Comparison of ENCODE assay signal across 9 cellular contexts in genomic region chr3:150762662-150763121, GRCh38. TPM values are rescaled to one million over a fixed set of nuclear protein-coding genes. Genes with fewer than 3 reads are reported as not detected.
A peak's percentile ranks its signal among the peaks of the same experiment; 100 is the strongest.
DNase-seq lines count a peak whose midpoint lies in the region; ATAC-seq lines count a peak whose summit lies in the region.
"Had no signal": no experiment of that assay in that cellular context is flagged by ENCODE, and none has a peak within 500 bp of the region (broad histone marks: within the 10 kb centered on the region; RNA-seq: fewer than 3 reads in every experiment).

No MANE protein-coding gene starts in this region.

- peak; percentile 1 for ATAC-seq in HG03460 (IDR thresholded peaks at IDR 0.05; ENCODE audit: unreplicated experiment)
- no peak for ATAC-seq in naive thymus-derived CD4-positive, alpha-beta T cell

- H3K27ac Mint-ChIP-seq in activated T-cell treated with anti-CD3 and anti-CD28 coated beads, Interleukin-2, amount 50 U/mL, for 24 hours = no peak overlapping the region
- H3K27ac Mint-ChIP-seq in naive thymus-derived CD4-positive, alpha-beta T cell = peak overlapping the region in 4 of 9 donors; percentile 88 to 100 (median 92)

- no peaks in the 10 kb centered on the region for H3K9me3 ChIP-seq in naive thymus-derived CD4-positive, alpha-beta T cell (ENCODE audit: control insufficient read depth in 2 of 3, low read length in 3 of 3)

- peak overlapping the region; percentile 99 for H3K27ac ChIP-seq in caudate nucleus (ENCODE audit: low read depth, low read length)
- peak overlapping the region; percentile 99 for H3K27ac ChIP-seq in naive thymus-derived CD4-positive, alpha-beta T cell (ENCODE audit: low read depth, low read length)

- no peaks in the 10 kb centered on the region for H3K27me3 Mint-ChIP-seq in activated T-cell treated with anti-CD3 and anti-CD28 coated beads, Interleukin-2, amount 50 U/mL, for 24 hours
- H3K27me3 Mint-ChIP-seq in naive thymus-derived CD4-positive, alpha-beta T cell = no peaks in the 10 kb centered on the region

- H3K4me1 ChIP-seq in naive thymus-derived CD4-positive, alpha-beta T cell (ENCODE audit: control insufficient read depth in 2 of 2, insufficient read depth in 2 of 2, low read length in 2 of 2) = peaks cover 22 to 25% of the 10 kb centered on the region in 2 donors

- H3K27me3 ChIP-seq in naive thymus-derived CD4-positive, alpha-beta T cell (ENCODE audit: control insufficient read depth in 2 of 2, insufficient read depth in 2 of 2, low read length in 2 of 2) = no peaks in the 10 kb centered on the region

- peaks cover 55% of the 10 kb centered on the region for H3K36me3 Mint-ChIP-seq in activated T-cell treated with anti-CD3 and anti-CD28 coated beads, Interleukin-2, amount 50 U/mL, for 24 hours (ENCODE audit: low read depth)
- peaks cover 0 to 24% (median 6%) of the 10 kb centered on the region in 5 donors for H3K36me3 Mint-ChIP-seq in naive thymus-derived CD4-positive, alpha-beta T cell

- H3K4me1 Mint-ChIP-seq in activated T-cell treated with anti-CD3 and anti-CD28 coated beads, Interleukin-2, amount 50 U/mL, for 24 hours (ENCODE audit: low read depth) = peaks cover 62% of the 10 kb centered on the region
- peaks cover 28 to 65% (median 51%) of the 10 kb centered on the region in 7 donors for H3K4me1 Mint-ChIP-seq in naive thymus-derived CD4-positive, alpha-beta T cell

- peak overlapping the region; percentile 81 for H3K4me3 ChIP-seq in naive thymus-derived CD4-positive, alpha-beta T cell (ENCODE audit: low read length)

- POLR2A ChIA-PET in naive thymus-derived CD4-positive, alpha-beta T cell (lab: Charles Lee) = interaction anchor here (0.5 to 6.5 kb wide), 18 partner anchors 10 to 1438 kb away, joined by 3 to 70 read pairs (median 6); partner anchors contain the start of genes COMMD2, EIF2A, ERICH6 and GPR171

- intact Hi-C loops in naive thymus-derived CD4-positive, alpha-beta T cell (cut with micrococcal nuclease) = loop anchor here (1.0 to 10.0 kb wide), 23 partner anchors 22 to 1768 kb away; partner anchors contain the start of genes EIF2A (in 2 of the 2), ERICH6 (in 2 of the 2), RNF13 (in 2 of the 2) and SELENOT (in 2 of the 2)

- H3K36me3 ChIP-seq in naive thymus-derived CD4-positive, alpha-beta T cell (ENCODE audit: control insufficient read depth in 2 of 3, insufficient read depth in 3 of 3, low read length in 3 of 3) = peaks cover 0 to 3% (median 0%) of the 10 kb centered on the region in 3 experiments

- no peaks in the 10 kb centered on the region for H3K9me3 Mint-ChIP-seq in activated T-cell treated with anti-CD3 and anti-CD28 coated beads, Interleukin-2, amount 50 U/mL, for 24 hours
- H3K9me3 Mint-ChIP-seq in naive thymus-derived CD4-positive, alpha-beta T cell = peaks cover 0 to 1% (median 0%) of the 10 kb centered on the region in 11 donors

- no peak for DNase-seq in activated T-cell treated with anti-CD3 and anti-CD28 coated beads, Interleukin-2, amount 50 U/mL, for 24 hours
- DNase-seq in activated T-cell treated with anti-CD3 and anti-CD28 coated beads for 4 hours = no peak
- DNase-seq in caudate nucleus (lab: John Stamatoyannopoulos, UW) = peak in 5 of 61 donors; percentile 43 to 52 (median 49)
- peak in 1 of 9 donors; percentile 15 for DNase-seq in naive thymus-derived CD4-positive, alpha-beta T cell
- DNase-seq in MV-4-11 (lab: John Stamatoyannopoulos, UW) = no peak
- DNase-seq in NCI-H146 (lab: John Stamatoyannopoulos, UW) = no peak
- no peak for DNase-seq in SW480 (ENCODE audit: low spot score)

- CTCF ChIA-PET in naive thymus-derived CD4-positive, alpha-beta T cell (lab: Charles Lee) = interaction anchor here (1.4 to 1.9 kb wide), 2 partner anchors 102 to 218 kb away, joined by 4 read pairs; no protein-coding TSS in a partner anchor

- peak overlapping the region; percentile 99 for H3K4me3 Mint-ChIP-seq in activated T-cell treated with anti-CD3 and anti-CD28 coated beads, Interleukin-2, amount 50 U/mL, for 24 hours
- peak overlapping the region in 9 of 10 donors; percentile 23 to 99 (median 96) for H3K4me3 Mint-ChIP-seq in naive thymus-derived CD4-positive, alpha-beta T cell

RNA-seq across cellular contexts. Expression of gene SIAH2, which starts 0.3 kb away (rescaled TPM):
- 10 to 100 TPM; 19.8 to 39.2 (median 31.0) TPM for total RNA-seq in naive thymus-derived CD4-positive, alpha-beta T cell
- polyA plus RNA-seq in naive thymus-derived CD4-positive, alpha-beta T cell = 10 to 100 TPM; 13.9 to 23.1 TPM

RNA-seq across cellular contexts. Expression of gene ERICH6, which starts 59.0 kb away (rescaled TPM):
- total RNA-seq in naive thymus-derived CD4-positive, alpha-beta T cell = 1 to 10 TPM in 1 of 5 experiments, under 1 TPM in 4; 0.24 to 1.4 (median 0.53) TPM
- not detected for polyA plus RNA-seq in naive thymus-derived CD4-positive, alpha-beta T cell
- total RNA-seq: glomerular endothelial cell had no signal
